10 cellular contexts compared by ENCODE assay signal in genomic region chr19:55809381-55810058, GRCh38. TPM values are rescaled to one million over a fixed set of nuclear protein-coding genes. Genes with fewer than 3 reads are reported as not detected.
DNase-seq lines count a peak whose midpoint lies in the region; ATAC-seq, FAIRE-seq and TF ChIP-seq lines count a peak whose summit lies in the region.
"Had no signal": no experiment of that assay in that cellular context is flagged by ENCODE, and none has a peak within 500 bp of the region (broad histone marks: within the 10 kb centered on the region; RNA-seq: fewer than 3 reads in every experiment).

No MANE protein-coding gene starts in this region.

- 21 to 28% (median 22%) methylated on average over 20 of the region's 20 CpGs for WGBS in small intestine, 3 donors

- H3K27ac Mint-ChIP-seq in Calu3 (ENCODE audit: unreplicated experiment) (no peak overlapping the region), activated B cell treated with CpG ODN at 0.5 μM for 24 hours (peak overlapping the region; percentile 27)
- H3K27ac Mint-ChIP-seq in activated T-helper 1 cell treated with anti-CD3 and anti-CD28 coated beads, Interleukin-12 subunit alpha, Interleukin-12 subunit beta, Interleukin-2, Interleukin-4 antibody, amounts not matched to agents 30 ng/mL and 10 ng/mL and 1 ng/mL, durations not matched to agents 14 hours and 24 hours and 36 hours: no peak overlapping the region
- H3K27ac Mint-ChIP-seq: natural killer cell, T-cell had no signal

- H3K27me3 Mint-ChIP-seq in Calu3 (ENCODE audit: unreplicated experiment) (peaks cover 9% of the 10 kb centered on the region), activated B cell treated with CpG ODN at 0.5 μM for 24 hours (peaks cover 4% of the 10 kb centered on the region)
- no peaks in the 10 kb centered on the region for H3K27me3 Mint-ChIP-seq in activated T-helper 1 cell treated with anti-CD3 and anti-CD28 coated beads, Interleukin-12 subunit alpha, Interleukin-12 subunit beta, Interleukin-2, Interleukin-4 antibody, amounts not matched to agents 30 ng/mL and 10 ng/mL and 1 ng/mL, durations not matched to agents 14 hours and 24 hours and 36 hours (ENCODE audit: insufficient read depth)

- POLR2A ChIA-PET in activated B cell treated with CpG ODN at 0.5 μM for 24 hours (lab: Charles Lee): interaction anchor here (1.0 to 1.9 kb wide), 6 partner anchors 132 to 178 kb away, joined by 3 to 12 read pairs (median 5); partner anchors contain the start of gene U2AF2

- TF ChIP-seq CTCF in Calu3 (IDR thresholded peaks at IDR 0.05; ENCODE audit: unreplicated experiment): no peak
- peak; percentile 38 for TF ChIP-seq CTCF in HFF-Myc (IDR thresholded peaks at IDR 0.05; ENCODE audit: low read depth, low read length, missing control alignments)
- no peak for TF ChIP-seq CTCF in activated B cell treated with CpG ODN at 0.5 μM for 24 hours (IDR thresholded peaks at IDR 0.05)

- H3K9me3 ChIP-seq in small intestine (ENCODE audit: control insufficient read depth, low read depth): no peaks in the 10 kb centered on the region

- H3K36me3 Mint-ChIP-seq in Calu3 (ENCODE audit: insufficient read depth, unreplicated experiment) (no peaks in the 10 kb centered on the region), activated B cell treated with CpG ODN at 0.5 μM for 24 hours (ENCODE audit: low read depth) (no peaks in the 10 kb centered on the region)
- H3K36me3 Mint-ChIP-seq in activated T-helper 1 cell treated with anti-CD3 and anti-CD28 coated beads, Interleukin-12 subunit alpha, Interleukin-12 subunit beta, Interleukin-2, Interleukin-4 antibody, amounts not matched to agents 30 ng/mL and 10 ng/mL and 1 ng/mL, durations not matched to agents 14 hours and 24 hours and 36 hours (ENCODE audit: low read depth): no peaks in the 10 kb centered on the region
- H3K36me3 Mint-ChIP-seq: natural killer cell, T-cell had no signal

- no peak overlapping the region for H3K4me3 Mint-ChIP-seq in Calu3 (ENCODE audit: low read depth, unreplicated experiment)
- peak overlapping the region; percentile 52 for H3K4me3 Mint-ChIP-seq in activated B cell treated with CpG ODN at 0.5 μM for 24 hours
- H3K4me3 Mint-ChIP-seq in activated T-helper 1 cell treated with anti-CD3 and anti-CD28 coated beads, Interleukin-12 subunit alpha, Interleukin-12 subunit beta, Interleukin-2, Interleukin-4 antibody, amounts not matched to agents 30 ng/mL and 10 ng/mL and 1 ng/mL, durations not matched to agents 14 hours and 24 hours and 36 hours: no peak overlapping the region
- H3K4me3 Mint-ChIP-seq: natural killer cell, T-cell had no signal

- ATAC-seq in activated B cell treated with CpG ODN at 0.5 μM for 24 hours (ENCODE audit: low read depth): peak; percentile 97
- ATAC-seq in HG03135 (IDR thresholded peaks at IDR 0.05; ENCODE audit: unreplicated experiment): no peak

- intact Hi-C loops in Calu3 (cut with micrococcal nuclease; ENCODE audit: unreplicated experiment): loop anchor here (10.0 kb wide), 2 partner anchors 125 to 155 kb away; partner anchors contain the start of gene U2AF2
- intact Hi-C loops in activated B cell treated with CpG ODN at 0.5 μM for 24 hours (cut with micrococcal nuclease): loop anchor here (1.0 to 2.0 kb wide), 3 partner anchors 134 to 293 kb away; partner anchors contain the start of gene EPN1
- intact Hi-C loops in activated T-helper 1 cell treated with anti-CD3 and anti-CD28 coated beads, Interleukin-12 subunit alpha, Interleukin-12 subunit beta, Interleukin-2, Interleukin-4 antibody, amounts not matched to agents 30 ng/mL and 10 ng/mL and 1 ng/mL, durations not matched to agents 14 hours and 24 hours and 36 hours (cut with micrococcal nuclease): no loop called here

- H3K4me1 ChIP-seq in small intestine (ENCODE audit: control insufficient read depth in 2 of 2, insufficient read depth in 1 of 2, low read depth in 1 of 2, low read length in 1 of 2): no peaks in the 10 kb centered on the region

- H3K4me3 ChIP-seq in HFF-Myc (replicated peaks; ENCODE audit: low read depth, low read length) (no peak overlapping the region), small intestine (ENCODE audit: low read depth in 1 of 2, low read length in 2 of 2) (no peak overlapping the region)

- no TSS peak for BruUV-seq in Calu3 (replicated peaks; lab: Mats Ljungman, UMichigan)

- FAIRE-seq in small intestine (lab: Jason Lieb, UNC): no peak

- H3K9me3 Mint-ChIP-seq in Calu3 (ENCODE audit: low read depth, unreplicated experiment): peaks cover 7% of the 10 kb centered on the region
- H3K9me3 Mint-ChIP-seq in activated B cell treated with CpG ODN at 0.5 μM for 24 hours: no peaks in the 10 kb centered on the region
- peaks cover 52% of the 10 kb centered on the region for H3K9me3 Mint-ChIP-seq in activated T-helper 1 cell treated with anti-CD3 and anti-CD28 coated beads, Interleukin-12 subunit alpha, Interleukin-12 subunit beta, Interleukin-2, Interleukin-4 antibody, amounts not matched to agents 30 ng/mL and 10 ng/mL and 1 ng/mL, durations not matched to agents 14 hours and 24 hours and 36 hours

- H3K36me3 ChIP-seq in small intestine (ENCODE audit: control insufficient read depth in 2 of 2, insufficient read depth in 2 of 2, low read length in 2 of 2): no peaks in the 10 kb centered on the region

- no peak overlapping the region for H3K27ac ChIP-seq in small intestine (ENCODE audit: low read depth in 1 of 2, low read length in 1 of 2)

- H3K4me1 Mint-ChIP-seq in Calu3 (ENCODE audit: low read depth, unreplicated experiment): no peaks in the 10 kb centered on the region
- H3K4me1 Mint-ChIP-seq in activated B cell treated with CpG ODN at 0.5 μM for 24 hours: peaks cover 7% of the 10 kb centered on the region
- H3K4me1 Mint-ChIP-seq in activated T-helper 1 cell treated with anti-CD3 and anti-CD28 coated beads, Interleukin-12 subunit alpha, Interleukin-12 subunit beta, Interleukin-2, Interleukin-4 antibody, amounts not matched to agents 30 ng/mL and 10 ng/mL and 1 ng/mL, durations not matched to agents 14 hours and 24 hours and 36 hours (ENCODE audit: low read depth): no peaks in the 10 kb centered on the region

- CTCF ChIA-PET in Calu3 (lab: Charles Lee): interaction anchor here (0.5 to 1.7 kb wide), 7 partner anchors 31 to 512 kb away, joined by 3 to 8 read pairs (median 3); no protein-coding TSS in a partner anchor
- CTCF ChIA-PET in activated B cell treated with CpG ODN at 0.5 μM for 24 hours (lab: Charles Lee): interaction anchor here (0.7 to 4.2 kb wide), 9 partner anchors 8 to 210 kb away, joined by 3 to 90 read pairs (median 4); partner anchors contain the start of genes FIZ1 and ZNF524

- DNase-seq in Calu3 (peak; percentile 56), HFF-Myc (ENCODE audit: extremely low read depth, low read depth) (peak; percentile 10), NCI-H2196 (lab: John Stamatoyannopoulos, UW; ENCODE audit: unreplicated experiment) (peak; percentile 40), activated B cell treated with CpG ODN at 0.5 μM for 24 hours (peak; percentile 19), globus pallidus (ENCODE audit: low spot score) (peak; percentile 25), small intestine (peak; percentile 82)
- no peak for DNase-seq in activated T-helper 1 cell treated with anti-CD3 and anti-CD28 coated beads, Interleukin-12 subunit alpha, Interleukin-12 subunit beta, Interleukin-2, Interleukin-4 antibody, amounts not matched to agents 30 ng/mL and 10 ng/mL and 1 ng/mL, durations not matched to agents 14 hours and 24 hours and 36 hours (ENCODE audit: low spot score)
- DNase-seq: natural killer cell had no signal

- H3K27me3 ChIP-seq in small intestine (ENCODE audit: control insufficient read depth in 2 of 2, insufficient read depth in 2 of 2, low read length in 2 of 2): peaks cover 0 to 3% of the 10 kb centered on the region in 2 donors

RNA-seq across cellular contexts. Expression of gene NLRP11, which starts 22.3 kb away (rescaled TPM):
- total RNA-seq in Calu3 (2022) (0.22 TPM in 1 of 2 replicates, not detected in the other), activated B cell treated with CpG ODN at 0.5 μM for 24 hours (0.16 and 0.17 TPM in 2 replicates)
- polyA plus RNA-seq in small intestine: under 1 TPM in 1 of 3 donors, not detected in 2; 0.10 TPM
- not detected in 2 replicates for total RNA-seq in activated T-helper 1 cell treated with anti-CD3 and anti-CD28 coated beads, Interleukin-12 subunit alpha, Interleukin-12 subunit beta, Interleukin-2, Interleukin-4 antibody, amounts not matched to agents 30 ng/mL and 10 ng/mL and 1 ng/mL, durations not matched to agents 14 hours and 24 hours and 36 hours
- total RNA-seq: natural killer cell, T-cell had no signal

RNA-seq across cellular contexts. Expression of gene NLRP4, which starts 26.8 kb away (rescaled TPM):
- total RNA-seq in Calu3 (2022) (not detected in 2 replicates), activated B cell treated with CpG ODN at 0.5 μM for 24 hours (0.31 and 0.34 TPM in 2 replicates)
- polyA plus RNA-seq in small intestine: under 1 TPM in 1 of 3 donors, not detected in 2; 0.09 TPM
- total RNA-seq in activated T-helper 1 cell treated with anti-CD3 and anti-CD28 coated beads, Interleukin-12 subunit alpha, Interleukin-12 subunit beta, Interleukin-2, Interleukin-4 antibody, amounts not matched to agents 30 ng/mL and 10 ng/mL and 1 ng/mL, durations not matched to agents 14 hours and 24 hours and 36 hours: not detected in 2 replicates
- total RNA-seq: natural killer cell, T-cell had no signal

RNA-seq across cellular contexts. Expression of gene RFPL4AL1, which starts 40.6 kb away (rescaled TPM):
- total RNA-seq in Calu3 (2022): not detected in 2 replicates
- not detected in 2 replicates for total RNA-seq in activated B cell treated with CpG ODN at 0.5 μM for 24 hours
- not detected for polyA plus RNA-seq in small intestine
- total RNA-seq in activated T-helper 1 cell treated with anti-CD3 and anti-CD28 coated beads, Interleukin-12 subunit alpha, Interleukin-12 subunit beta, Interleukin-2, Interleukin-4 antibody, amounts not matched to agents 30 ng/mL and 10 ng/mL and 1 ng/mL, durations not matched to agents 14 hours and 24 hours and 36 hours: not detected in 2 replicates
- total RNA-seq: natural killer cell, T-cell had no signal

RNA-seq across cellular contexts. Expression of gene RFPL4A, which starts 50.6 kb away (rescaled TPM):
- total RNA-seq in Calu3 (2022) (not detected in 2 replicates), activated B cell treated with CpG ODN at 0.5 μM for 24 hours (not detected in 2 replicates)
- polyA plus RNA-seq in small intestine: under 1 TPM in 1 of 3 donors, not detected in 2; 0.04 TPM
- total RNA-seq in activated T-helper 1 cell treated with anti-CD3 and anti-CD28 coated beads, Interleukin-12 subunit alpha, Interleukin-12 subunit beta, Interleukin-2, Interleukin-4 antibody, amounts not matched to agents 30 ng/mL and 10 ng/mL and 1 ng/mL, durations not matched to agents 14 hours and 24 hours and 36 hours: not detected in 2 replicates
- total RNA-seq: natural killer cell, T-cell had no signal
